9 cellular contexts compared by ENCODE assay signal in the genomic region with DNA sequence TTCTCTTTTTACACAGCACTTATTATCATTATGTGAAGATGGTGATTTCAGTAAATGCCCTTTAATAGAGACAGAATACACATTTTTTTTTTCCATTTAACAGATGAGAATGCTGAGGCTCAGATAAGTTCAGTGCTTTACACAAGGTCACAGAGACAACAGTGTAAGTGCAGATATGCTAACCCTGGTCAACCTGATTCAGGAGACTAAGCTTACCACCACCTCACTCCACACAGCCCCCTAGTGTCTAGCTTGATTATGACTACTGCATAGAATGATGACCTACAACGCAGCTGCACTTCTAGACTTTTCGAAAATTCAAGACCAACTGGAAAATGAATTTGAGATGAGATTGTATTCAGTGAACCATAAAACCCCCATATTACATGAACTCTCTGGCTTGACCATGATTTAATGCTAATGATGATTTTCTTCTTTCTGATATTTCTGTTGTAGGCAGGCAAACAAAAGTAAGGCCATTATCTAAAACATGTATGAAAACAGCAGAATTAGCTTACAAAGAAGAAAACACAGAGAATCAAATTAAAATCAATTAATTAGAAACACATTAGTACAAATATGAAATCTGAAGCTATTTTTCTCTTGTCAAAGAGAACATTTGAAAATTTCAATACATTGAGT.
DNase-seq lines count a peak whose midpoint lies in the region; ATAC-seq and TF ChIP-seq lines count a peak whose summit lies in the region.
"Had no signal": no experiment of that assay in that cellular context is flagged by ENCODE, and none has a peak within 500 bp of the region (broad histone marks: within the 10 kb centered on the region; RNA-seq: fewer than 3 reads in every experiment).

No MANE protein-coding gene starts in this region.

- no peak overlapping the region for H3K4me2 ChIP-seq in mammary epithelial cell (ENCODE audit: insufficient read depth, low read depth, low read length)

- H3K27me3 ChIP-seq in HL-60 (ENCODE audit: insufficient read depth, poor library complexity, severe bottlenecking) (peaks cover 2% of the 10 kb centered on the region), mammary epithelial cell (ENCODE audit: insufficient read depth, low read length) (no peaks in the 10 kb centered on the region)

- H3K27ac ChIP-seq in HL-60 (replicated peaks) = no peak overlapping the region
- H3K27ac ChIP-seq in mammary epithelial cell (ENCODE audit: insufficient read depth, low read depth, low read length) = no peak overlapping the region

- ATAC-seq in GM19397 (IDR thresholded peaks at IDR 0.05; ENCODE audit: unreplicated experiment) (no peak), HG02938 (IDR thresholded peaks at IDR 0.05; ENCODE audit: unreplicated experiment) (no peak)

- dilution Hi-C loops in mammary epithelial cell (cut with HindIII; ENCODE audit: low sequenced_read_pairs) = no loop called here

- no peak overlapping the region for H3K9ac ChIP-seq in mammary epithelial cell (ENCODE audit: insufficient read depth, low read length)

- DNase-seq in DMS 273 (lab: John Stamatoyannopoulos, UW; ENCODE audit: unreplicated experiment) (peak; percentile 18), DMS 273 treated with DMSO at 0.1 percent for 48 hours (lab: John Stamatoyannopoulos, UW) (no peak), HL-60 (ENCODE audit: low read depth in 1 of 2, low spot score in 1 of 2) (peak; percentile 10 to 12), mammary epithelial cell (peak; percentile 25), renal cortical epithelial cell (ENCODE audit: low read depth) (peak; percentile 50)
- no peak for DNase-seq in activated naive CD4-positive, alpha-beta T cell treated with Interleukin-2 at 50 U/mL for 16 hours
- DNase-seq: naive B cell had no signal

- H2AFZ ChIP-seq in mammary epithelial cell (ENCODE audit: low read depth, low read length) = no peak overlapping the region

- no TSS peak for BruUV-seq in mammary epithelial cell (replicated peaks; lab: Mats Ljungman, UMichigan)

- H3K79me2 ChIP-seq in mammary epithelial cell (ENCODE audit: insufficient read depth, low read length) = no peaks in the 10 kb centered on the region

- intact Hi-C loops in mammary epithelial cell (cut with micrococcal nuclease) = loop anchor here (1.0 kb wide), 4 partner anchors 99 to 212 kb away; no protein-coding TSS in a partner anchor

- H4K20me1 ChIP-seq in mammary epithelial cell (ENCODE audit: insufficient read depth, low read length) = no peaks in the 10 kb centered on the region

- CTCF ChIA-PET in mammary epithelial cell (lab: Charles Lee; ENCODE audit: low non-redundant PET) = interaction anchor here (0.8 kb wide), 2 partner anchors 99 to 1228 kb away, joined by 4 to 5 read pairs; no protein-coding TSS in a partner anchor

- H3K36me3 ChIP-seq in mammary epithelial cell (ENCODE audit: insufficient read depth, low read length) = no peaks in the 10 kb centered on the region

- in situ Hi-C loops in mammary epithelial cell (cut with MboI; ENCODE audit: low sequenced_read_pairs in 2 of 2) = no loop called here

- TF ChIP-seq CTCF in HL-60 (IDR thresholded peaks at IDR 0.05; ENCODE audit: insufficient read depth, low read length) (peak; percentile 60), mammary epithelial cell (conservative IDR thresholded peaks at IDR 0.05 in 1 of 2, IDR thresholded peaks at IDR 0.05 in 1 of 2; ENCODE audit: extremely low read depth in 1 of 2, insufficient read depth in 1 of 2, low read depth in 1 of 2, low read length in 2 of 2) (peak; percentile 54 to 81)

- no peaks in the 10 kb centered on the region for H3K9me3 ChIP-seq in mammary epithelial cell (replicated peaks; ENCODE audit: insufficient read depth, low read length)

- WGBS in mammary epithelial cell (ENCODE audit: low coverage, missing lambda C conversion rate) = 91% methylated on average over 2 of the region's 2 CpGs

- peaks cover 10% of the 10 kb centered on the region for H3K4me1 ChIP-seq in mammary epithelial cell (ENCODE audit: insufficient read depth, low read length)

- no peak overlapping the region for H3K4me3 ChIP-seq in HL-60 (replicated peaks; ENCODE audit: insufficient read depth, low read length)
- no peak overlapping the region for H3K4me3 ChIP-seq in mammary epithelial cell (replicated peaks in 1 of 3; ENCODE audit: insufficient read depth in 1 of 3, low read depth in 2 of 3, low read length in 3 of 3)

Comparison
In these comparisons a context has a peak if more than half of its experiments do, and no peak if none do; other contexts are left out.
1. DNase-seq: peak in DMS 273 (single experiment), HL-60 (2 of 2), mammary epithelial cell (single experiment) and renal cortical epithelial cell (single experiment); none in DMS 273 treated with DMSO at 0.1 percent for 48 hours (single experiment) and activated naive CD4-positive, alpha-beta T cell treated with Interleukin-2 at 50 U/mL for 16 hours (single experiment).